ENCODE assay signal across 10 cellular contexts in the genomic region with DNA sequence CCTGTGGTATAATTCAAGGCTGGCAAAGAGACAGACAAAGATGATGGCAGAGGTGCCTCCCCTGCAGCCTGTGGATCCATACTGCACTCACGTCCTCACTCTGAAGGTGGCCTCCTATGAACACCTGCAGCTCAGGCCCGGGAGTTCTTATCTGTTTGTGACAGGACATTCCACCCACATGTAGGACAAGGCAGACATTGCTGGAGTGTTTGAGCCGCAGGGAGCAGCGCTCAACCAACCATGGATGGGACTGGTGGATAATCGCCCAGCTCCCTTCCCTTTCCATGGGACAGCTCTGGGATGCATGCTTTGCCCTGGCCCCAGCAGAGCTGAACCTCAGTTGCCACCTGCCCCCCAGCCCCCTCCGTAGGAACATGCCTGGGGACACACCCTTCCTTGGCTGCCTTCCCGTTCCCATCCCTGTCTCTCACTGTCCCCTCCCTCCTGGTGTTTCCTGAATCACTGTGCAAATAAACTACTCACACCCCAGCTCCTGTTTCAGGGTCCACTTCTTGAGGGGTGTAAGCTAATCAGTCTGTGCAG. TPM values are rescaled to one million over a fixed set of nuclear protein-coding genes. Genes with fewer than 3 reads are reported as not detected.
DNase-seq lines count a peak whose midpoint lies in the region; ATAC-seq and TF ChIP-seq lines count a peak whose summit lies in the region.
"Had no signal": no experiment of that assay in that cellular context is flagged by ENCODE, and none has a peak within 500 bp of the region (broad histone marks: within the 10 kb centered on the region; RNA-seq: fewer than 3 reads in every experiment).

No MANE protein-coding gene starts in this region.

- H3K9me3 ChIP-seq in WERI-Rb-1 (ENCODE audit: severe bottlenecking) (no peaks in the 10 kb centered on the region), left lung (no peaks in the 10 kb centered on the region)

- DNase-seq in AG20443 (ENCODE audit: low spot score) (peak; percentile 48), LoVo (ENCODE audit: low spot score) (peak; percentile 86), WERI-Rb-1 (no peak), left lung (peak; percentile 64 to 65), cortex of kidney (lab: John Stamatoyannopoulos, UW) (no peak), AML-193 (lab: John Stamatoyannopoulos, UW) (no peak)
- DNase-seq: activated naive CD4-positive, alpha-beta T cell treated with anti-CD3 and anti-CD28 coated beads, Interleukin-2, amount 10 ng/mL, durations not matched to agents 7 days and 5 days; RPMI8226 had no signal

- H3K4me3 ChIP-seq in WERI-Rb-1 (ENCODE audit: low read depth, low read length): no peak overlapping the region
- no peak overlapping the region for H3K4me3 ChIP-seq in left lung

- peaks cover 49 to 75% of the 10 kb centered on the region in 2 donors for H3K4me1 ChIP-seq in left lung

- H3K27me3 ChIP-seq in WERI-Rb-1 (ENCODE audit: insufficient read depth, low read depth, severe bottlenecking) (no peaks in the 10 kb centered on the region), left lung (no peaks in the 10 kb centered on the region)

- TF ChIP-seq CTCF in WERI-Rb-1 (IDR thresholded peaks at IDR 0.05; ENCODE audit: low read depth, low read length) (0 out of 2 replicates have a peak, but pooled peaks have one; percentile 6), left lung (IDR thresholded peaks at IDR 0.05) (no peak)

- ATAC-seq in left lung (peak; percentile 51), HG02678 (IDR thresholded peaks at IDR 0.05; ENCODE audit: unreplicated experiment) (no peak), GM21360 (IDR thresholded peaks at IDR 0.05; ENCODE audit: unreplicated experiment) (no peak)

- H3K36me3 ChIP-seq in WERI-Rb-1: no peaks in the 10 kb centered on the region; the same call in 1 of the 2 replicates
- H3K36me3 ChIP-seq in left lung: no peaks in the 10 kb centered on the region

- no peak overlapping the region for H3K27ac ChIP-seq in WERI-Rb-1
- H3K27ac ChIP-seq in left lung: peak overlapping the region; percentile 26 to 34

- intact Hi-C loops in left lung (cut with DNase I): no loop called here

RNA-seq across cellular contexts. Expression of a gene that starts 22.2 kb away (rescaled TPM):
- 10 to 100 TPM; 67.6 to 82.7 TPM for total RNA-seq in left lung

RNA-seq across cellular contexts. Expression of a gene that starts 32.1 kb away (rescaled TPM):
- total RNA-seq in left lung: 10 to 100 TPM; 12.3 to 26.3 TPM

Comparison
In these comparisons a context has a peak if more than half of its experiments do, and no peak if none do; other contexts are left out.
1. DNase-seq: peak in AG20443 (single experiment), LoVo (single experiment) and left lung (2 of 2); none in WERI-Rb-1 (single experiment), cortex of kidney (single experiment) and AML-193 (0 of 2).